8 cellular contexts compared by ENCODE assay signal in the genomic region with DNA sequence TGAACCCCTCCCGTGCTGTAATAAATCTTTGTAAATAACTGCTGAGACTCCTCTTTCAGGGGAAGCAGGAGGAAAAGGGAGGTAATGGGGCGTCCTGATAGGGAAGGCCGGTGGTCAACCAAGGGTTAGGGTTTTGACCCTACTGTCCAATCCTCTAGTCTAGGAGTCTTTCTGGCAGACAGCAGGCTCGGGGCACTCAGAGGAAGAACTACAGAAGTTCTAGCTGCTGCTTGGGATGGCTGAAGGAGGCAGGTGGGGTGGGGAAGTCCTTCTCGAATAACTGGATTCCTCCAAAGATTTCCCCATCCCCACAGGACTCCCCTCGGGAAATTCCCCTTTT. TPM values are rescaled to one million over a fixed set of nuclear protein-coding genes. Genes with fewer than 3 reads are reported as not detected.
DNase-seq lines count a peak whose midpoint lies in the region; ATAC-seq and TF ChIP-seq lines count a peak whose summit lies in the region.

No MANE protein-coding gene starts in this region.

- CTCF ChIA-PET in activated CD4-positive, alpha-beta memory T cell treated with anti-CD3 and anti-CD28 coated beads for 36 hours (lab: Charles Lee): interaction anchor here (4.5 to 7.6 kb wide), 2 partner anchors 15 to 17 kb away, joined by 32 to 178 read pairs; no protein-coding TSS in a partner anchor

- intact Hi-C loops in activated CD4-positive, alpha-beta memory T cell treated with anti-CD3 and anti-CD28 coated beads for 36 hours (cut with micrococcal nuclease): loop anchor here (5.0 kb wide), 4 partner anchors 51 to 231 kb away; partner anchors contain the start of genes MIEN1, PGAP3 and ZPBP2

- H3K9me3 ChIP-seq in CD4-positive, CD25-positive, alpha-beta regulatory T cell (ENCODE audit: control insufficient read depth in 2 of 2, low read length in 2 of 2): no peaks in the 10 kb centered on the region
- no peaks in the 10 kb centered on the region for H3K9me3 ChIP-seq in iPS-18a (ENCODE audit: control insufficient read depth, low read depth, low read length)

- H3K36me3 ChIP-seq in CD4-positive, CD25-positive, alpha-beta regulatory T cell (ENCODE audit: control insufficient read depth, insufficient read depth, low read length): peaks cover 2% of the 10 kb centered on the region
- no peaks in the 10 kb centered on the region for H3K36me3 ChIP-seq in iPS-18a (ENCODE audit: control insufficient read depth, low read depth, low read length)

- POLR2A ChIA-PET in activated CD4-positive, alpha-beta memory T cell treated with anti-CD3 and anti-CD28 coated beads for 36 hours (lab: Charles Lee): no interaction called here

- peak overlapping the region; percentile 73 for H3K4me3 ChIP-seq in CD4-positive, CD25-positive, alpha-beta regulatory T cell (ENCODE audit: low read depth, low read length)
- peak overlapping the region; percentile 84 for H3K4me3 ChIP-seq in HFF-Myc (replicated peaks; ENCODE audit: low read depth, low read length)
- H3K4me3 ChIP-seq in iPS-18a (ENCODE audit: low read length): peak overlapping the region; percentile 85

- peak overlapping the region; percentile 63 to 90 (median 83) for H3K27ac Mint-ChIP-seq in CD4-positive, CD25-positive, alpha-beta regulatory T cell
- peak overlapping the region; percentile 83 for H3K27ac Mint-ChIP-seq in activated CD4-positive, alpha-beta memory T cell treated with anti-CD3 and anti-CD28 coated beads for 36 hours

- H3K9me3 Mint-ChIP-seq in CD4-positive, CD25-positive, alpha-beta regulatory T cell: no peaks in the 10 kb centered on the region
- H3K9me3 Mint-ChIP-seq in activated CD4-positive, alpha-beta memory T cell treated with anti-CD3 and anti-CD28 coated beads for 36 hours: no peaks in the 10 kb centered on the region

- no peak for TF ChIP-seq CTCF in HFF-Myc (IDR thresholded peaks at IDR 0.05; ENCODE audit: low read depth, low read length, missing control alignments)

- peak overlapping the region; percentile 92 to 96 (median 94) for H3K4me3 Mint-ChIP-seq in CD4-positive, CD25-positive, alpha-beta regulatory T cell
- H3K4me3 Mint-ChIP-seq in activated CD4-positive, alpha-beta memory T cell treated with anti-CD3 and anti-CD28 coated beads for 36 hours: peak overlapping the region; percentile 88

- no peak for DNase-seq in CD4-positive, CD25-positive, alpha-beta regulatory T cell
- DNase-seq in HFF-Myc (ENCODE audit: extremely low read depth, low read depth) (no peak), substantia nigra (lab: John Stamatoyannopoulos, UW) (no peak), NCI-H2171 (lab: John Stamatoyannopoulos, UW) (no peak), retina (no peak)
- no peak for DNase-seq in activated CD4-positive, alpha-beta memory T cell treated with anti-CD3 and anti-CD28 coated beads for 36 hours
- DNase-seq in central memory CD4-positive, alpha-beta T cell: no peak

- H3K27ac ChIP-seq in CD4-positive, CD25-positive, alpha-beta regulatory T cell (ENCODE audit: insufficient read depth, low read length, poor library complexity, severe bottlenecking): peak overlapping the region; percentile 89
- H3K27ac ChIP-seq in iPS-18a (ENCODE audit: low read length): no peak overlapping the region
- H3K27ac ChIP-seq in substantia nigra (ENCODE audit: low read depth, low read length, poor library complexity, severe bottlenecking): peak overlapping the region; percentile 93

- ATAC-seq in CD4-positive, CD25-positive, alpha-beta regulatory T cell (ENCODE audit: low read depth in 2 of 2): no peak

- no peaks in the 10 kb centered on the region for H3K27me3 ChIP-seq in CD4-positive, CD25-positive, alpha-beta regulatory T cell (ENCODE audit: control insufficient read depth, insufficient read depth, low read length)
- H3K27me3 ChIP-seq in iPS-18a (ENCODE audit: control insufficient read depth, insufficient read depth, low read length): no peaks in the 10 kb centered on the region

- H3K9ac ChIP-seq in iPS-18a (ENCODE audit: low read length): peak overlapping the region; percentile 23

- H3K36me3 Mint-ChIP-seq in CD4-positive, CD25-positive, alpha-beta regulatory T cell: no peaks in the 10 kb centered on the region
- H3K36me3 Mint-ChIP-seq in activated CD4-positive, alpha-beta memory T cell treated with anti-CD3 and anti-CD28 coated beads for 36 hours: peaks cover 3% of the 10 kb centered on the region

- H3K4me1 Mint-ChIP-seq in CD4-positive, CD25-positive, alpha-beta regulatory T cell: peaks cover 11 to 57% (median 37%) of the 10 kb centered on the region in 4 donors
- H3K4me1 Mint-ChIP-seq in activated CD4-positive, alpha-beta memory T cell treated with anti-CD3 and anti-CD28 coated beads for 36 hours (ENCODE audit: low read depth): peaks cover 46% of the 10 kb centered on the region

- peaks cover 62% of the 10 kb centered on the region for H3K4me1 ChIP-seq in CD4-positive, CD25-positive, alpha-beta regulatory T cell (ENCODE audit: control insufficient read depth, insufficient read depth, low read length, poor library complexity, severe bottlenecking)
- H3K4me1 ChIP-seq in iPS-18a (ENCODE audit: control insufficient read depth, low read depth, low read length): peaks cover 35% of the 10 kb centered on the region

- peaks cover 9% of the 10 kb centered on the region for H3K27me3 Mint-ChIP-seq in CD4-positive, CD25-positive, alpha-beta regulatory T cell
- peaks cover 3% of the 10 kb centered on the region for H3K27me3 Mint-ChIP-seq in activated CD4-positive, alpha-beta memory T cell treated with anti-CD3 and anti-CD28 coated beads for 36 hours

RNA-seq across cellular contexts. Expression of gene STARD3, which starts 0.4 kb away (rescaled TPM):
- total RNA-seq in CD4-positive, CD25-positive, alpha-beta regulatory T cell: 95.9 TPM
- polyA plus RNA-seq in CD4-positive, CD25-positive, alpha-beta regulatory T cell: 10 to 100 TPM; 45.4 to 48.6 (median 46.5) TPM
- 10 to 100 TPM; 53.6 to 60.3 TPM for total RNA-seq in activated CD4-positive, alpha-beta memory T cell treated with anti-CD3 and anti-CD28 coated beads for 36 hours

RNA-seq across cellular contexts. Expression of gene PPP1R1B, which starts 9.8 kb away (rescaled TPM):
- not detected for total RNA-seq in CD4-positive, CD25-positive, alpha-beta regulatory T cell
- polyA plus RNA-seq in CD4-positive, CD25-positive, alpha-beta regulatory T cell: not detected
- not detected for total RNA-seq in activated CD4-positive, alpha-beta memory T cell treated with anti-CD3 and anti-CD28 coated beads for 36 hours

RNA-seq across cellular contexts. Expression of gene TCAP, which starts 28.6 kb away (rescaled TPM):
- total RNA-seq in CD4-positive, CD25-positive, alpha-beta regulatory T cell: 3.4 TPM
- under 1 TPM in 1 of 4 donors, not detected in 3; 0.07 TPM for polyA plus RNA-seq in CD4-positive, CD25-positive, alpha-beta regulatory T cell
- total RNA-seq in activated CD4-positive, alpha-beta memory T cell treated with anti-CD3 and anti-CD28 coated beads for 36 hours: under 1 TPM; 0.80 to 0.90 TPM

RNA-seq across cellular contexts. Expression of gene NEUROD2, which starts 28.8 kb away (rescaled TPM):
- total RNA-seq in CD4-positive, CD25-positive, alpha-beta regulatory T cell: not detected
- not detected for polyA plus RNA-seq in CD4-positive, CD25-positive, alpha-beta regulatory T cell
- total RNA-seq in activated CD4-positive, alpha-beta memory T cell treated with anti-CD3 and anti-CD28 coated beads for 36 hours: not detected

RNA-seq across cellular contexts. Expression of gene PNMT, which starts 31.7 kb away (rescaled TPM):
- total RNA-seq in CD4-positive, CD25-positive, alpha-beta regulatory T cell: 1.2 TPM
- polyA plus RNA-seq in CD4-positive, CD25-positive, alpha-beta regulatory T cell: not detected
- not detected for total RNA-seq in activated CD4-positive, alpha-beta memory T cell treated with anti-CD3 and anti-CD28 coated beads for 36 hours
